In genomic region chr9:33450747-33451146, GRCh38 we compare ENCODE assay signal across 24 cellular contexts. TPM values are rescaled to one million over a fixed set of nuclear protein-coding genes. Genes with fewer than 3 reads are reported as not detected.
DNase-seq lines count a peak whose midpoint lies in the region; ATAC-seq and TF ChIP-seq lines count a peak whose summit lies in the region.
"Had no signal": no experiment of that assay in that cellular context is flagged by ENCODE, and none has a peak within 500 bp of the region (broad histone marks: within the 10 kb centered on the region; RNA-seq: fewer than 3 reads in every experiment).

No MANE protein-coding gene starts in this region.

- no peak for DNase-seq in activated naive CD4-positive, alpha-beta T cell treated with anti-CD3 and anti-CD28 coated beads for 36 hours
- no peak for DNase-seq in activated naive CD4-positive, alpha-beta T cell treated with anti-CD3 and anti-CD28 coated beads, Interleukin-2, amount 10 ng/mL, durations not matched to agents 7 days and 5 days
- no peak for DNase-seq in T-helper 17 cell
- no peak for DNase-seq in naive thymus-derived CD4-positive, alpha-beta T cell
- DNase-seq in GOT3 (lab: John Stamatoyannopoulos, UW) = no peak
- no peak for DNase-seq in 8988T
- DNase-seq in heart right ventricle = no peak
- DNase-seq: KBM-7; MM.1S; NCI-H1048; NCI-H1417 treated with DMSO at 0.1 percent for 48 hours; NCI-H187 treated with DMSO at 0.1 percent for 48 hours; NCI-H2107; NCI-H2227 treated with DMSO at 0.1 percent for 48 hours; NCI-H510A; NCI-H774; NK-92 treated with Interleukin-12 subunit alpha and Interleukin-12 subunit beta, amount 100 ng/mL, for 24 hours had no signal

- intact Hi-C loops in activated naive CD4-positive, alpha-beta T cell treated with anti-CD3 and anti-CD28 coated beads for 36 hours (cut with micrococcal nuclease) = loop anchor here (10.0 kb wide), 1 partner anchor 896 kb away; the partner anchor contains the start of genes SMIM27 and TOPORS
- intact Hi-C loops in naive thymus-derived CD4-positive, alpha-beta T cell (cut with micrococcal nuclease) = no loop called here
- intact Hi-C loops in heart right ventricle (cut with DNase I) = loop anchor here in 1 of 10 donors (5.0 kb wide), 1 partner anchor 43 kb away; no protein-coding TSS in a partner anchor

- no peak overlapping the region for H3K4me3 ChIP-seq in naive thymus-derived CD4-positive, alpha-beta T cell (ENCODE audit: low read length)
- no peak overlapping the region for H3K4me3 ChIP-seq in heart right ventricle
- H3K4me3 ChIP-seq: HAP-1 had no signal

- H3K4me1 Mint-ChIP-seq in activated naive CD4-positive, alpha-beta T cell treated with anti-CD3 and anti-CD28 coated beads for 36 hours (ENCODE audit: low read depth) = peaks cover 71% of the 10 kb centered on the region
- H3K4me1 Mint-ChIP-seq in activated naive CD4-positive, alpha-beta T cell treated with anti-CD3 and anti-CD28 coated beads, Interleukin-2, amount 10 ng/mL, durations not matched to agents 7 days and 5 days = peaks cover 65% of the 10 kb centered on the region
- peaks cover 50% of the 10 kb centered on the region for H3K4me1 Mint-ChIP-seq in T-helper 17 cell
- peaks cover 40 to 65% (median 56%) of the 10 kb centered on the region in 7 donors for H3K4me1 Mint-ChIP-seq in naive thymus-derived CD4-positive, alpha-beta T cell

- H3K9me3 ChIP-seq in T-helper 17 cell (ENCODE audit: control insufficient read depth, low read length, poor library complexity, severe bottlenecking) (no peaks in the 10 kb centered on the region), heart right ventricle (no peaks in the 10 kb centered on the region)
- H3K9me3 ChIP-seq in naive thymus-derived CD4-positive, alpha-beta T cell (ENCODE audit: control insufficient read depth in 2 of 3, low read length in 3 of 3) = no peaks in the 10 kb centered on the region
- H3K9me3 ChIP-seq: HAP-1 had no signal

- H3K4me1 ChIP-seq in naive thymus-derived CD4-positive, alpha-beta T cell (ENCODE audit: control insufficient read depth in 2 of 2, insufficient read depth in 2 of 2, low read length in 2 of 2) = peaks cover 41 to 46% of the 10 kb centered on the region in 2 donors
- H3K4me1 ChIP-seq in heart right ventricle = peaks cover 0 to 28% (median 19%) of the 10 kb centered on the region in 9 donors

- no peak overlapping the region for H3K4me3 Mint-ChIP-seq in activated naive CD4-positive, alpha-beta T cell treated with anti-CD3 and anti-CD28 coated beads for 36 hours
- H3K4me3 Mint-ChIP-seq in activated naive CD4-positive, alpha-beta T cell treated with anti-CD3 and anti-CD28 coated beads, Interleukin-2, amount 10 ng/mL, durations not matched to agents 7 days and 5 days = no peak overlapping the region
- no peak overlapping the region for H3K4me3 Mint-ChIP-seq in T-helper 17 cell
- peak overlapping the region in 1 of 10 donors; percentile 45 for H3K4me3 Mint-ChIP-seq in naive thymus-derived CD4-positive, alpha-beta T cell

- no peaks in the 10 kb centered on the region for H3K36me3 Mint-ChIP-seq in activated naive CD4-positive, alpha-beta T cell treated with anti-CD3 and anti-CD28 coated beads for 36 hours (ENCODE audit: low read depth)
- peaks cover 15% of the 10 kb centered on the region for H3K36me3 Mint-ChIP-seq in activated naive CD4-positive, alpha-beta T cell treated with anti-CD3 and anti-CD28 coated beads, Interleukin-2, amount 10 ng/mL, durations not matched to agents 7 days and 5 days
- no peaks in the 10 kb centered on the region for H3K36me3 Mint-ChIP-seq in T-helper 17 cell (ENCODE audit: low read depth)
- H3K36me3 Mint-ChIP-seq in naive thymus-derived CD4-positive, alpha-beta T cell = peaks cover 0 to 4% (median 0%) of the 10 kb centered on the region in 5 donors

- no peaks in the 10 kb centered on the region for H3K36me3 ChIP-seq in naive thymus-derived CD4-positive, alpha-beta T cell (ENCODE audit: control insufficient read depth in 2 of 3, insufficient read depth in 3 of 3, low read length in 3 of 3)
- H3K36me3 ChIP-seq in heart right ventricle = no peaks in the 10 kb centered on the region
- H3K36me3 ChIP-seq: HAP-1 had no signal

- CTCF ChIA-PET in activated naive CD4-positive, alpha-beta T cell treated with anti-CD3 and anti-CD28 coated beads for 36 hours (lab: Charles Lee) = interaction anchor here (0.7 to 8.6 kb wide), 6 partner anchors 9 to 47 kb away, joined by 3 to 159 read pairs (median 20); partner anchors contain the start of gene AQP7
- CTCF ChIA-PET in activated naive CD4-positive, alpha-beta T cell treated with anti-CD3 and anti-CD28 coated beads, Interleukin-2, amount 10 ng/mL, durations not matched to agents 7 days and 5 days (lab: Charles Lee) = interaction anchor here (1.3 to 15.7 kb wide), 5 partner anchors 9 to 163 kb away, joined by 3 to 255 read pairs (median 36); partner anchors contain the start of genes AQP7 and NOL6
- CTCF ChIA-PET in naive thymus-derived CD4-positive, alpha-beta T cell (lab: Charles Lee) = interaction anchor here (0.6 to 8.5 kb wide), 5 partner anchors 16 to 76 kb away, joined by 3 to 134 read pairs (median 4); partner anchors contain the start of gene NOL6

- no peak for ATAC-seq in T-helper 17 cell
- no peak for ATAC-seq in naive thymus-derived CD4-positive, alpha-beta T cell
- no peak for ATAC-seq in heart right ventricle
- ATAC-seq: HepG2, SK-N-SH treated with all-trans-retinoic acid at 6 μM for 48 hours had no signal

- peak overlapping the region; percentile 41 for H3K27ac Mint-ChIP-seq in activated naive CD4-positive, alpha-beta T cell treated with anti-CD3 and anti-CD28 coated beads for 36 hours
- no peak overlapping the region for H3K27ac Mint-ChIP-seq in activated naive CD4-positive, alpha-beta T cell treated with anti-CD3 and anti-CD28 coated beads, Interleukin-2, amount 10 ng/mL, durations not matched to agents 7 days and 5 days
- peak overlapping the region; percentile 65 for H3K27ac Mint-ChIP-seq in T-helper 17 cell
- peak overlapping the region in 6 of 9 donors; percentile 14 to 82 (median 48) for H3K27ac Mint-ChIP-seq in naive thymus-derived CD4-positive, alpha-beta T cell

- no peak for TF ChIP-seq CTCF in heart right ventricle (IDR thresholded peaks at IDR 0.05)

- no peaks in the 10 kb centered on the region for H3K9me3 Mint-ChIP-seq in activated naive CD4-positive, alpha-beta T cell treated with anti-CD3 and anti-CD28 coated beads for 36 hours
- H3K9me3 Mint-ChIP-seq in activated naive CD4-positive, alpha-beta T cell treated with anti-CD3 and anti-CD28 coated beads, Interleukin-2, amount 10 ng/mL, durations not matched to agents 7 days and 5 days = no peaks in the 10 kb centered on the region
- H3K9me3 Mint-ChIP-seq in naive thymus-derived CD4-positive, alpha-beta T cell = no peaks in the 10 kb centered on the region

- POLR2A ChIA-PET in naive thymus-derived CD4-positive, alpha-beta T cell (lab: Charles Lee) = interaction anchor here (1.0 to 2.6 kb wide), 3 partner anchors 9 to 22 kb away, joined by 3 to 17 read pairs (median 4); partner anchors contain the start of gene NOL6

- no peaks in the 10 kb centered on the region for H3K27me3 ChIP-seq in naive thymus-derived CD4-positive, alpha-beta T cell (ENCODE audit: control insufficient read depth in 2 of 2, insufficient read depth in 2 of 2, low read length in 2 of 2)
- H3K27me3 ChIP-seq in heart right ventricle = peaks cover 0 to 12% (median 0%) of the 10 kb centered on the region in 7 donors

- no peaks in the 10 kb centered on the region for H3K27me3 Mint-ChIP-seq in activated naive CD4-positive, alpha-beta T cell treated with anti-CD3 and anti-CD28 coated beads for 36 hours (ENCODE audit: low read depth)
- no peaks in the 10 kb centered on the region for H3K27me3 Mint-ChIP-seq in activated naive CD4-positive, alpha-beta T cell treated with anti-CD3 and anti-CD28 coated beads, Interleukin-2, amount 10 ng/mL, durations not matched to agents 7 days and 5 days
- H3K27me3 Mint-ChIP-seq in T-helper 17 cell = no peaks in the 10 kb centered on the region
- no peaks in the 10 kb centered on the region for H3K27me3 Mint-ChIP-seq in naive thymus-derived CD4-positive, alpha-beta T cell

- no peak overlapping the region for H3K27ac ChIP-seq in naive thymus-derived CD4-positive, alpha-beta T cell (ENCODE audit: low read depth, low read length)
- H3K27ac ChIP-seq in heart right ventricle = no peak overlapping the region
- H3K27ac ChIP-seq: HL-60 had no signal

- WGBS in heart right ventricle, 2 donors = 82 to 90% methylated on average over 3 of the region's 3 CpGs

RNA-seq across cellular contexts. Expression of gene AQP3, which starts 3.4 kb away (rescaled TPM):
- total RNA-seq in activated naive CD4-positive, alpha-beta T cell treated with anti-CD3 and anti-CD28 coated beads for 36 hours = 1 to 10 TPM; 7.2 to 8.1 TPM
- total RNA-seq in T-helper 17 cell = 100 to 1,000 TPM; 206 to 225 TPM
- total RNA-seq in naive thymus-derived CD4-positive, alpha-beta T cell = 100 to 1,000 TPM in 3 of 5 experiments, 10 to 100 TPM in 2; 53.3 to 173 (median 110) TPM
- 100 to 1,000 TPM; 178 to 252 TPM for polyA plus RNA-seq in naive thymus-derived CD4-positive, alpha-beta T cell
- 10 to 100 TPM in 5 of 10 donors, 1 to 10 TPM in 5; 1.9 to 37.2 (median 10.1) TPM for total RNA-seq in heart right ventricle
- polyA plus RNA-seq in heart right ventricle = 10 to 100 TPM in 1 of 2 donors, 1 to 10 TPM in 1; 9.2 to 14.4 TPM

RNA-seq across cellular contexts. Expression of gene NOL6, which starts 23.0 kb away (rescaled TPM):
- 10 to 100 TPM; 38.2 to 38.6 TPM for total RNA-seq in activated naive CD4-positive, alpha-beta T cell treated with anti-CD3 and anti-CD28 coated beads for 36 hours
- total RNA-seq in T-helper 17 cell (10 to 100 TPM; 32.4 to 34.6 TPM), heart right ventricle (10 to 100 TPM; 13.0 to 23.2 (median 14.1) TPM)
- 10 to 100 TPM; 34.0 to 48.0 (median 44.0) TPM for total RNA-seq in naive thymus-derived CD4-positive, alpha-beta T cell
- polyA plus RNA-seq in naive thymus-derived CD4-positive, alpha-beta T cell = 10 to 100 TPM; 14.2 to 30.0 TPM
- polyA plus RNA-seq in heart right ventricle = 10 to 100 TPM; 20.9 to 21.6 TPM

RNA-seq across cellular contexts. Expression of gene AQP7, which starts 48.4 kb away (rescaled TPM):
- not detected for total RNA-seq in activated naive CD4-positive, alpha-beta T cell treated with anti-CD3 and anti-CD28 coated beads for 36 hours
- total RNA-seq in T-helper 17 cell (1 to 10 TPM in 1 of 2 donors, under 1 TPM in 1; 0.31 to 1.2 TPM), heart right ventricle (100 to 1,000 TPM in 9 of 10 donors, 10 to 100 TPM in 1; 80.2 to 250 (median 133) TPM)
- 1 to 10 TPM in 3 of 5 experiments, under 1 TPM in 2; 0.32 to 1.9 (median 1.1) TPM for total RNA-seq in naive thymus-derived CD4-positive, alpha-beta T cell
- under 1 TPM in 1 of 2 donors, not detected in 1; 0.53 TPM for polyA plus RNA-seq in naive thymus-derived CD4-positive, alpha-beta T cell
- polyA plus RNA-seq in heart right ventricle = 100 to 1,000 TPM in 1 of 2 donors, 10 to 100 TPM in 1; 28.2 to 255 TPM
- total RNA-seq: A673, Daoy had no signal
- polyA plus RNA-seq: BJ had no signal

Comparison
In these comparisons a context has a peak if more than half of its experiments do, and no peak if none do; other contexts are left out.
1. RNA of gene AQP7, which starts 48.4 kb away (total RNA-seq): 80.2 to 250 TPM in heart right ventricle; 0.31 to 1.2 TPM in T-helper 17 cell, 0.32 to 1.9 TPM in naive thymus-derived CD4-positive, alpha-beta T cell and not detected in activated naive CD4-positive, alpha-beta T cell treated with anti-CD3 and anti-CD28 coated beads for 36 hours; every median in the first group is over 10 times any median in the second.